8 cellular contexts compared by ENCODE assay signal in genomic region chr12:94900496-94900895, GRCh38.
"Had no signal": no experiment of that assay in that cellular context is flagged by ENCODE, and none has a peak within 500 bp of the region (broad histone marks: within the 10 kb centered on the region; RNA-seq: fewer than 3 reads in every experiment).

No MANE protein-coding gene starts in this region.

- H3K4me3 Mint-ChIP-seq: HFFc6 had no signal

- ATAC-seq: HCT116 had no signal

- H3K27ac Mint-ChIP-seq: HFFc6 had no signal

- H3K9me3 ChIP-seq: HAP-1 had no signal

- DNase-seq: GM23248, GOT3, H7, HFFc6, IMR-90 had no signal

- H3K4me3 ChIP-seq: GM23248, HAP-1 had no signal

- H3K27ac ChIP-seq: GM23248, HL-60 had no signal

- H3K36me3 ChIP-seq: HAP-1 had no signal

- H3K4me1 ChIP-seq: HAP-1 had no signal
